Comparison of ENCODE assay signal across 1 cellular context in the genomic region with DNA sequence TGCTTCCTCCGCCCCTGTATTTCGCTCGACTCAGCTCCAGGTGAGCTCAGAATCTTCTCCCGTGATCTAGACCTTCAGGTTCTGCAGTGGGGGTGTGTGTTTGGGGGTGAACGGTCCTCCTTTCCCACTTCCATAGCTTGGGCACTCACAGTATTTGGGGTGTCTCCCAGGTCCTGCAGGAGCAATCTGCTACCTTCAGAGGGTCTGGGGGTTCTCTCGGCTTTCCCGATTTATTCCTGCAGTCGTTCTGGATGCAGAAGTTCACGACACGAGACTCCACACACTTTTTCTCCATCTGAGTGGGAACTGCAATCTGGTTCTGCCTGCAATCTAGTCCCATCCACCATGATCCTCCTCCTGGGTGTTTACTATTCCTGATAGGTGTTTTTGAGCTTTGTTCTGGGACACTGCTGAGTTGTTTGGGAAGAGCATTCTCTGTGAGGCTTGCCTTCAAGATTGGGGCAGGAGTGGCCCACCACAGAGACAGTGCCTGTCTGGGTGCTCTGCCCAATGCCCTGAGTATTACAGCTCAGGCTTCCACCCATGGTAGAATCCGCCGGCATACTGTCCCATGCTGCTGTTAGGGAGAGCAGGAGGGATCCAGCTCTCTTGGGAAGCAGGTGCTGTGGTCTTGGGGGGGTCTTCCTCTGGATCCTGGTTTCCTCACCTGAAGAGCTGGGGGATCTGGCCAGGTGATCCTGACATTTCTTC.
TF ChIP-seq lines count a peak whose summit lies in the region.

No MANE protein-coding gene starts in this region.

TF ChIP-seq in HCT116, 20 proteins besides CTCF, POLR2A, EP300 and RAD21 (continued from another document):
- TF ChIP-seq YY1 (IDR thresholded peaks at IDR 0.05; ENCODE audit: extremely low read depth, insufficient replicate concordance, low read depth, low read length) (no peak), FOSL1 (IDR thresholded peaks at IDR 0.05; ENCODE audit: low read depth) (no peak), EZH2 (IDR thresholded peaks at IDR 0.05) (no peak), EGR1 (IDR thresholded peaks at IDR 0.05; ENCODE audit: low read depth) (no peak), TCF7L2 (IDR thresholded peaks at IDR 0.05; ENCODE audit: borderline replicate concordance, extremely low read depth, insufficient read depth, insufficient read length) (no peak)
TF ChIP-seq in HCT116: peak in this region for 0.
